8 cellular contexts compared by ENCODE assay signal in the genomic region with DNA sequence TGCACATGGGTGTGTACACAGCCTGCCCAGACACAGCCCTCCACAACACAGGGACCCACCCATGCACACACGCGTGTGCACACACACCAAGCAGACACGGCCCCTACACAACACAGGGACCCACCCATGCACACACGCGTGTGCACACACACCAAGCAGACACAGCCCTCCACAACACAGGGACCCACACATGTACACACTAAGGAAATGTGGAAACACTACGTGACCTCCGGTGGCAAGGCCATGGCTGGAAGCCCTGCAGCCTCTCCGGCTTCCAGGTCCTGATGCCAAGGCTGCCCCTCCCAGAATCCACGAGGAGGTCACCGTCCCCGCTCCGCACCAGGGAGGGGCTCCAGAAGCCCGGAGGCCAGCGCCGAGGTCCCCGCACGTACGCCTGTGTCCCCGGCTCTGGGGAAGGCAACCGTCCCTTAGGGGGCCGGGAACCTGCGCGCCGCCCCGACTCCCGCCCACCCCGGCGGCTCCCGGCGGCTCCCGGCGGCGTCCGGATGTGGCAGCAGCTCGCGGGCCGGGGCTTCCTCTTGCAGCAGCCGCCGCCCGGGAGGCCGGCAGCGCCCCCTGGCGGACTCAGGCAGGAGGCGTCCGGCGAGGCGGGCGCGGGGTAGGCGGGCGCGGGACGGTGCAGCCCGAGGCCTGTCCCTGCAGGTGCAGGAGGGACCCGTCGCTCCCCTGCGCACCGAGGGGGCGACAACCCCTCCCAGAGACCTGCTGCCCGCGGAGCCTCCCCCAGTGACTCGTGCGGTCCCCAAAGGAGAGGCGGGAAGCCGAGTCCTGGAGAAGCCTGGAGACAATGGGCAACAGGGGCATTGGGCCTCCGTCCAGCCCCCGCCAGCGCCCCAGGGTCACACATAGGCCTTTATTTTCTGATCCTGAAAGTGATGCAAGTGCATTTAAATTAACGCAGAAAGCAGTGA. TPM values are rescaled to one million over a fixed set of nuclear protein-coding genes. Genes with fewer than 3 reads are reported as not detected.
DNase-seq lines count a peak whose midpoint lies in the region; ATAC-seq, FAIRE-seq and TF ChIP-seq lines count a peak whose summit lies in the region.

No MANE protein-coding gene starts in this region.

- no peaks in the 10 kb centered on the region for H3K79me2 ChIP-seq in PC-3 (ENCODE audit: low read length)

- FAIRE-seq in D721Med (lab: Jason Lieb, UNC) = no peak

- no peaks in the 10 kb centered on the region for H3K9me3 ChIP-seq in PC-3 (ENCODE audit: low read length)
- no peaks in the 10 kb centered on the region for H3K9me3 ChIP-seq in naive thymus-derived CD4-positive, alpha-beta T cell (ENCODE audit: control insufficient read depth in 2 of 3, low read length in 3 of 3)

- H3K9me2 ChIP-seq in PC-3 (replicated peaks; ENCODE audit: low read length) = no peaks in the 10 kb centered on the region

- H2AFZ ChIP-seq in PC-3 (ENCODE audit: low read length) = peak overlapping the region; percentile 92

- BruUV-seq in PC-3 (replicated peaks; lab: Mats Ljungman, UMichigan) = no TSS peak

- H3K27ac Mint-ChIP-seq in activated T-cell treated with anti-CD3 and anti-CD28 coated beads, Interleukin-2, amount 50 U/mL, for 24 hours = peak overlapping the region; percentile 81
- H3K27ac Mint-ChIP-seq in naive thymus-derived CD4-positive, alpha-beta T cell = peak overlapping the region in 8 of 9 donors; percentile 29 to 89 (median 72)
- peak overlapping the region; percentile 48 for H3K27ac Mint-ChIP-seq in stimulated activated memory B cell treated with anti-CD40 and anti-IgM and Interleukin-4, amounts not matched to agents 10 μg/mL and 1 μg/mL and 100 μg/mL, for 72 hours

- ATAC-seq in GM21367 (IDR thresholded peaks at IDR 0.05; ENCODE audit: unreplicated experiment) (peak; percentile 89), PC-3 (peak; percentile 98)
- peak; percentile 99 for ATAC-seq in naive thymus-derived CD4-positive, alpha-beta T cell
- peak; percentile 97 for ATAC-seq in stimulated activated memory B cell treated with anti-CD40 and anti-IgM and Interleukin-4, amounts not matched to agents 10 μg/mL and 1 μg/mL and 100 μg/mL, for 72 hours

- no peaks in the 10 kb centered on the region for H3K27me3 ChIP-seq in PC-3 (ENCODE audit: low read length)
- no peaks in the 10 kb centered on the region for H3K27me3 ChIP-seq in naive thymus-derived CD4-positive, alpha-beta T cell (ENCODE audit: control insufficient read depth in 2 of 2, insufficient read depth in 2 of 2, low read length in 2 of 2)

- no peaks in the 10 kb centered on the region for H3K9me3 Mint-ChIP-seq in activated T-cell treated with anti-CD3 and anti-CD28 coated beads, Interleukin-2, amount 50 U/mL, for 24 hours
- peaks cover 0 to 7% (median 0%) of the 10 kb centered on the region in 11 donors for H3K9me3 Mint-ChIP-seq in naive thymus-derived CD4-positive, alpha-beta T cell
- H3K9me3 Mint-ChIP-seq in stimulated activated memory B cell treated with anti-CD40 and anti-IgM and Interleukin-4, amounts not matched to agents 10 μg/mL and 1 μg/mL and 100 μg/mL, for 72 hours = no peaks in the 10 kb centered on the region

- no peaks in the 10 kb centered on the region for H4K20me1 ChIP-seq in PC-3 (ENCODE audit: low read length)

- peak overlapping the region; percentile 71 for H3K9ac ChIP-seq in PC-3 (ENCODE audit: low read length)

- H3K36me3 ChIP-seq in PC-3 (ENCODE audit: low read depth, low read length) = no peaks in the 10 kb centered on the region
- H3K36me3 ChIP-seq in naive thymus-derived CD4-positive, alpha-beta T cell (ENCODE audit: control insufficient read depth in 2 of 3, insufficient read depth in 3 of 3, low read length in 3 of 3) = no peaks in the 10 kb centered on the region

- peak overlapping the region; percentile 91 for H3K4me2 ChIP-seq in PC-3 (ENCODE audit: low read length)

- no peaks in the 10 kb centered on the region for H3K27me3 Mint-ChIP-seq in activated T-cell treated with anti-CD3 and anti-CD28 coated beads, Interleukin-2, amount 50 U/mL, for 24 hours
- H3K27me3 Mint-ChIP-seq in naive thymus-derived CD4-positive, alpha-beta T cell = peaks cover 0 to 4% (median 0%) of the 10 kb centered on the region in 5 donors
- no peaks in the 10 kb centered on the region for H3K27me3 Mint-ChIP-seq in stimulated activated memory B cell treated with anti-CD40 and anti-IgM and Interleukin-4, amounts not matched to agents 10 μg/mL and 1 μg/mL and 100 μg/mL, for 72 hours

- DNase-seq in D721Med (ENCODE audit: insufficient read length, low spot score) (peak; percentile 75), HT1080 (ENCODE audit: low read depth) (peak; percentile 71), PC-3 (peak; percentile 77), fibroblast of gingiva (ENCODE audit: low read depth) (peak; percentile 69)
- peak; percentile 86 for DNase-seq in activated T-cell treated with anti-CD3 and anti-CD28 coated beads, Interleukin-2, amount 50 U/mL, for 24 hours
- peak; percentile 75 to 91 (median 86) for DNase-seq in naive thymus-derived CD4-positive, alpha-beta T cell

- H3K4me1 ChIP-seq in PC-3 (ENCODE audit: insufficient read depth, low read length) = peaks cover 10% of the 10 kb centered on the region
- H3K4me1 ChIP-seq in naive thymus-derived CD4-positive, alpha-beta T cell (ENCODE audit: control insufficient read depth in 2 of 2, insufficient read depth in 2 of 2, low read length in 2 of 2) = peaks cover 0 to 7% of the 10 kb centered on the region in 2 donors

- CTCF ChIA-PET in PC-3 (lab: Charles Lee) = interaction anchor here (0.5 to 0.6 kb wide), 5 partner anchors 17 to 329 kb away, joined by 3 to 5 read pairs (median 3); no protein-coding TSS in a partner anchor
- CTCF ChIA-PET in naive thymus-derived CD4-positive, alpha-beta T cell (lab: Charles Lee) = interaction anchor here (0.6 to 1.6 kb wide), 6 partner anchors 70 to 451 kb away, joined by 3 to 6 read pairs (median 4); no protein-coding TSS in a partner anchor

- no peaks in the 10 kb centered on the region for H3F3A ChIP-seq in PC-3 (ENCODE audit: low read length, unreplicated experiment)

- intact Hi-C loops in PC-3 (cut with micrococcal nuclease) = loop anchor here (2.0 kb wide), 2 partner anchors 359 to 451 kb away; no protein-coding TSS in a partner anchor
- intact Hi-C loops in naive thymus-derived CD4-positive, alpha-beta T cell (cut with micrococcal nuclease) = loop anchor here (1.0 to 5.0 kb wide), 5 partner anchors 97 to 452 kb away; a partner anchor contains a TSS

- TF ChIP-seq CTCF in D721Med (IDR thresholded peaks at IDR 0.05; ENCODE audit: insufficient read depth, missing control alignments) (peak; percentile 70), PC-3 (conservative IDR thresholded peaks at IDR 0.05; ENCODE audit: low read depth, low read length) (peak; percentile 55)

- H3K36me3 Mint-ChIP-seq in activated T-cell treated with anti-CD3 and anti-CD28 coated beads, Interleukin-2, amount 50 U/mL, for 24 hours (ENCODE audit: low read depth) = peaks cover 2% of the 10 kb centered on the region
- no peaks in the 10 kb centered on the region for H3K36me3 Mint-ChIP-seq in naive thymus-derived CD4-positive, alpha-beta T cell
- H3K36me3 Mint-ChIP-seq in stimulated activated memory B cell treated with anti-CD40 and anti-IgM and Interleukin-4, amounts not matched to agents 10 μg/mL and 1 μg/mL and 100 μg/mL, for 72 hours = no peaks in the 10 kb centered on the region

- H3K27ac ChIP-seq in PC-3 (ENCODE audit: low read length) = no peak overlapping the region
- H3K27ac ChIP-seq in naive thymus-derived CD4-positive, alpha-beta T cell (ENCODE audit: low read depth, low read length) = peak overlapping the region; percentile 74

- H3K4me1 Mint-ChIP-seq in activated T-cell treated with anti-CD3 and anti-CD28 coated beads, Interleukin-2, amount 50 U/mL, for 24 hours (ENCODE audit: low read depth) = peaks cover 8% of the 10 kb centered on the region
- H3K4me1 Mint-ChIP-seq in naive thymus-derived CD4-positive, alpha-beta T cell = peaks cover 4 to 9% (median 5%) of the 10 kb centered on the region in 7 donors
- H3K4me1 Mint-ChIP-seq in stimulated activated memory B cell treated with anti-CD40 and anti-IgM and Interleukin-4, amounts not matched to agents 10 μg/mL and 1 μg/mL and 100 μg/mL, for 72 hours = peaks cover 7% of the 10 kb centered on the region

- peak overlapping the region; percentile 88 for H3K4me3 Mint-ChIP-seq in activated T-cell treated with anti-CD3 and anti-CD28 coated beads, Interleukin-2, amount 50 U/mL, for 24 hours
- H3K4me3 Mint-ChIP-seq in naive thymus-derived CD4-positive, alpha-beta T cell = peak overlapping the region; percentile 84 to 97 (median 90)
- H3K4me3 Mint-ChIP-seq in stimulated activated memory B cell treated with anti-CD40 and anti-IgM and Interleukin-4, amounts not matched to agents 10 μg/mL and 1 μg/mL and 100 μg/mL, for 72 hours = peak overlapping the region; percentile 76

- H3K4me3 ChIP-seq in PC-3 (ENCODE audit: low read length) = peak overlapping the region; percentile 72
- H3K4me3 ChIP-seq in naive thymus-derived CD4-positive, alpha-beta T cell (ENCODE audit: low read length) = peak overlapping the region; percentile 79

- POLR2A ChIA-PET in PC-3 (lab: Charles Lee; ENCODE audit: unreplicated experiment) = interaction anchor here (0.6 kb wide), 1 partner anchor 339 kb away, joined by 7 read pairs; no protein-coding TSS in a partner anchor
- POLR2A ChIA-PET in naive thymus-derived CD4-positive, alpha-beta T cell (lab: Charles Lee) = interaction anchor here (0.7 kb wide), 1 partner anchor 96 kb away, joined by 3 read pairs; a partner anchor contains a TSS

RNA-seq across cellular contexts. Expression of a gene that starts 29.9 kb away (rescaled TPM):
- 0.19 and 0.23 TPM in 2 replicates for total RNA-seq in HT1080 (2014; rRNA removed; shearing (Covaris generic))
- polyA plus RNA-seq in HT1080 (2015; cell fraction: cytosol; rRNA removed) = 1.4 and 2.4 TPM in 2 replicates
- 1.2 and 2.6 TPM in 2 replicates for polyA plus RNA-seq in HT1080 (2015; cell fraction: nucleus; rRNA removed)
- 7.4 and 13.2 TPM in 2 replicates for total RNA-seq in PC-3 (2014; rRNA removed)
- 1 to 10 TPM in 2 of 5 experiments, under 1 TPM in 2, not detected in 1; 0.44 to 1.4 (median 1.1) TPM for total RNA-seq in naive thymus-derived CD4-positive, alpha-beta T cell
- 1 to 10 TPM; 1.3 to 2.2 TPM for polyA plus RNA-seq in naive thymus-derived CD4-positive, alpha-beta T cell

RNA-seq across cellular contexts. Expression of a gene that starts 59.5 kb away (rescaled TPM):
- total RNA-seq in HT1080 (2014; rRNA removed; shearing (Covaris generic)) = 0.95 and 1.0 TPM in 2 replicates
- polyA plus RNA-seq in HT1080 (2015; cell fraction: cytosol; rRNA removed) = 1.0 and 1.5 TPM in 2 replicates
- 1.0 and 1.2 TPM in 2 replicates for polyA plus RNA-seq in HT1080 (2015; cell fraction: nucleus; rRNA removed)
- total RNA-seq in PC-3 (2014; rRNA removed) = 9.7 and 10.3 TPM in 2 replicates
- 1 to 10 TPM in 3 of 5 experiments, under 1 TPM in 2; 0.12 to 2.0 (median 1.5) TPM for total RNA-seq in naive thymus-derived CD4-positive, alpha-beta T cell
- polyA plus RNA-seq in naive thymus-derived CD4-positive, alpha-beta T cell = under 1 TPM in 1 of 2 donors, not detected in 1; 0.37 TPM
